Comparison of ENCODE assay signal across 8 cellular contexts in the genomic region with DNA sequence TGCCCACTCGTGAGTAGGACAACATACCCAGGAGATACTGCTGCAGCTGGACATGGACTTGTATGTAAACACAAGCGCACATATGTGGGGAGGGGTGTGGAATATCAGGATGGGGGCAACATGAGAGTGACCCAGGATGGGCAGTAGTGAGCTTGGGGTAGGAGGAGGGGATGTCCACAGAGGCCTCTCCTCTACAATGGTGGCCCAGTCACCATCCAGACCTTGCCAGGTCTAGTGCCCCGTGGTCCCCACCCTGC. TPM values are rescaled to one million over a fixed set of nuclear protein-coding genes. Genes with fewer than 3 reads are reported as not detected.
DNase-seq lines count a peak whose midpoint lies in the region; ATAC-seq, FAIRE-seq and TF ChIP-seq lines count a peak whose summit lies in the region.
"Had no signal": no experiment of that assay in that cellular context is flagged by ENCODE, and none has a peak within 500 bp of the region (broad histone marks: within the 10 kb centered on the region; RNA-seq: fewer than 3 reads in every experiment).

No MANE protein-coding gene starts in this region.

- peak overlapping the region; percentile 60 to 80 (median 74) for H3K4me3 ChIP-seq in keratinocyte (ENCODE audit: control insufficient read depth in 2 of 3, extremely low read depth in 1 of 3, insufficient read depth in 2 of 3, low read depth in 1 of 3, low read length in 3 of 3)

- peaks cover 6% of the 10 kb centered on the region for H4K20me1 ChIP-seq in keratinocyte (ENCODE audit: control insufficient read depth, extremely low read depth, insufficient read depth, low read length)

- peaks cover 6 to 7% of the 10 kb centered on the region in 2 experiments for H3K36me3 ChIP-seq in keratinocyte (ENCODE audit: control insufficient read depth in 2 of 2, extremely low read depth in 1 of 2, insufficient read depth in 2 of 2, low read length in 2 of 2)

- dilution Hi-C loops in keratinocyte (cut with MboI; ENCODE audit: extremely low pct_ligation_motif_present, low sequenced_read_pairs) = no loop called here

- peak; percentile 49 for FAIRE-seq in HTR-8/SVneo (lab: Jason Lieb, UNC)
- FAIRE-seq in keratinocyte (lab: Jason Lieb, UNC) = peak; percentile 67

- H3K4me1 ChIP-seq in keratinocyte (ENCODE audit: control insufficient read depth, extremely low read depth, insufficient read depth, low read length) = peaks cover 43% of the 10 kb centered on the region

- peak overlapping the region; percentile 79 for H3K27ac ChIP-seq in keratinocyte (ENCODE audit: control insufficient read depth, insufficient read depth, low read length)

- no peak overlapping the region for H2AFZ ChIP-seq in keratinocyte (ENCODE audit: control insufficient read depth, low read length)

- H3K9me3 Mint-ChIP-seq in activated naive CD8-positive, alpha-beta T cell treated with anti-CD3 and anti-CD28 coated beads, Interleukin-2, amount 50 U/mL, for 24 hours = no peaks in the 10 kb centered on the region
- H3K9me3 Mint-ChIP-seq in stimulated activated naive CD8-positive, alpha-beta T cell treated with anti-CD3 and anti-CD28 coated beads, Interleukin-15, amount 100 ng/mL, for 72 hours = no peaks in the 10 kb centered on the region

- peak overlapping the region; percentile 39 for H3K4me3 Mint-ChIP-seq in activated naive CD8-positive, alpha-beta T cell treated with anti-CD3 and anti-CD28 coated beads, Interleukin-2, amount 50 U/mL, for 24 hours
- H3K4me3 Mint-ChIP-seq in stimulated activated naive CD8-positive, alpha-beta T cell treated with anti-CD3 and anti-CD28 coated beads, Interleukin-15, amount 100 ng/mL, for 72 hours = peak overlapping the region; percentile 28 to 94

- no peaks in the 10 kb centered on the region for H3K27me3 ChIP-seq in keratinocyte (ENCODE audit: control insufficient read depth, extremely low read depth, insufficient read depth, low read length)

- TF ChIP-seq CTCF in keratinocyte (optimal IDR thresholded peaks at IDR 0.05 in 1 of 3, IDR thresholded peaks at IDR 0.05 in 1 of 3, conservative IDR thresholded peaks at IDR 0.05 in 1 of 3; ENCODE audit: extremely low read depth in 1 of 3, insufficient read depth in 2 of 3, low read length in 3 of 3) = no peak

- H3K4me2 ChIP-seq in keratinocyte (ENCODE audit: control insufficient read depth, extremely low read depth, insufficient read depth, low read depth, low read length) = peak overlapping the region; percentile 83

- peaks cover 7% of the 10 kb centered on the region for H3K9me1 ChIP-seq in keratinocyte (ENCODE audit: control insufficient read depth, extremely low read depth, insufficient read depth, low read length)

- peaks cover 2% of the 10 kb centered on the region for H3K27me3 Mint-ChIP-seq in activated naive CD8-positive, alpha-beta T cell treated with anti-CD3 and anti-CD28 coated beads, Interleukin-2, amount 50 U/mL, for 24 hours
- H3K27me3 Mint-ChIP-seq in stimulated activated naive CD8-positive, alpha-beta T cell treated with anti-CD3 and anti-CD28 coated beads, Interleukin-15, amount 100 ng/mL, for 72 hours = peaks cover 15% of the 10 kb centered on the region

- DNase-seq in HTR-8/SVneo (ENCODE audit: insufficient read length, low spot score) (no peak), keratinocyte (ENCODE audit: low read depth, low spot score) (no peak), H4 (ENCODE audit: low spot score) (no peak), NCI-H1436 treated with DMSO at 0.1 percent for 48 hours (lab: John Stamatoyannopoulos, UW) (no peak)
- DNase-seq in activated naive CD8-positive, alpha-beta T cell treated with anti-CD3 and anti-CD28 coated beads, Interleukin-2, amount 50 U/mL, for 24 hours = no peak
- no peak for DNase-seq in stimulated activated naive CD8-positive, alpha-beta T cell treated with anti-CD3 and anti-CD28 coated beads, Interleukin-15, amount 100 ng/mL, for 72 hours
- DNase-seq: activated CD4-positive, CD25-positive, alpha-beta regulatory T cell treated with anti-CD3 and anti-CD28 coated beads, Interleukin-2, amount 50 U/mL, for 72 hours had no signal

- ATAC-seq in activated naive CD8-positive, alpha-beta T cell treated with anti-CD3 and anti-CD28 coated beads, Interleukin-2, amount 50 U/mL, for 24 hours = no peak
- ATAC-seq in stimulated activated naive CD8-positive, alpha-beta T cell treated with anti-CD3 and anti-CD28 coated beads, Interleukin-15, amount 100 ng/mL, for 72 hours = no peak
- no peak for ATAC-seq in GM18502 (IDR thresholded peaks at IDR 0.05; ENCODE audit: poor library complexity, unreplicated experiment)

- peaks cover 14% of the 10 kb centered on the region for H3K79me2 ChIP-seq in keratinocyte (ENCODE audit: control insufficient read depth, insufficient read depth, low read length)

- H3K4me1 Mint-ChIP-seq in activated naive CD8-positive, alpha-beta T cell treated with anti-CD3 and anti-CD28 coated beads, Interleukin-2, amount 50 U/mL, for 24 hours = peaks cover 5% of the 10 kb centered on the region
- peaks cover 21% of the 10 kb centered on the region for H3K4me1 Mint-ChIP-seq in stimulated activated naive CD8-positive, alpha-beta T cell treated with anti-CD3 and anti-CD28 coated beads, Interleukin-15, amount 100 ng/mL, for 72 hours

- H3K9me3 ChIP-seq in keratinocyte (ENCODE audit: control insufficient read depth, low read depth, low read length) = no peaks in the 10 kb centered on the region

- H3K36me3 Mint-ChIP-seq in activated naive CD8-positive, alpha-beta T cell treated with anti-CD3 and anti-CD28 coated beads, Interleukin-2, amount 50 U/mL, for 24 hours (ENCODE audit: low read depth) = peaks cover 6% of the 10 kb centered on the region

- peak overlapping the region; percentile 79 for H3K9ac ChIP-seq in keratinocyte (ENCODE audit: control insufficient read depth, extremely low read depth, insufficient read depth, low read length)

- H3K27ac Mint-ChIP-seq in activated naive CD8-positive, alpha-beta T cell treated with anti-CD3 and anti-CD28 coated beads, Interleukin-2, amount 50 U/mL, for 24 hours = no peak overlapping the region
- no peak overlapping the region for H3K27ac Mint-ChIP-seq in stimulated activated naive CD8-positive, alpha-beta T cell treated with anti-CD3 and anti-CD28 coated beads, Interleukin-15, amount 100 ng/mL, for 72 hours

RNA-seq across cellular contexts. Expression of gene ZBTB47, which starts 0.3 kb away (rescaled TPM):
- polyA plus RNA-seq in keratinocyte = 5.1 to 10.6 TPM (median 8.0 TPM) in 3 replicates
- 1.1 TPM for polyA plus RNA-seq in keratinocyte (2011; ENCODE audit: low read depth)
- 6.1 and 10.8 TPM in 2 replicates for polyA plus RNA-seq in keratinocyte (2011; cell fraction: cytosol; rRNA removed)
- 15.9 and 20.9 TPM in 2 replicates for polyA plus RNA-seq in keratinocyte (2011; cell fraction: nucleus; rRNA removed)
- polyA plus RNA-seq in keratinocyte (2012; ENCODE audit: low replicate concordance) = 4.6 and 8.5 TPM in 2 replicates
- 9.9 to 20.0 TPM (median 18.4 TPM) in 3 replicates for polyA minus RNA-seq in keratinocyte
- polyA minus RNA-seq in keratinocyte (2011; cell fraction: cytosol; rRNA and poly(A)+ RNA removed) = 15.2 TPM
- polyA minus RNA-seq in keratinocyte (2011; cell fraction: nucleus; rRNA and poly(A)+ RNA removed) = 13.5 and 13.7 TPM in 2 replicates
- total RNA-seq in H4 (2014; rRNA removed; shearing (Covaris generic)) = 1.9 and 3.8 TPM in 2 replicates

RNA-seq across cellular contexts. Expression of gene KLHL40, which starts 32.1 kb away (rescaled TPM):
- polyA plus RNA-seq in keratinocyte = not detected in 3 replicates
- polyA plus RNA-seq in keratinocyte (2011; ENCODE audit: low read depth) = not detected
- not detected in 2 replicates for polyA plus RNA-seq in keratinocyte (2011; cell fraction: cytosol; rRNA removed)
- polyA plus RNA-seq in keratinocyte (2011; cell fraction: nucleus; rRNA removed) = not detected in 2 replicates
- not detected in 2 replicates for polyA plus RNA-seq in keratinocyte (2012; ENCODE audit: low replicate concordance)
- polyA minus RNA-seq in keratinocyte = not detected in 3 replicates
- not detected for polyA minus RNA-seq in keratinocyte (2011; cell fraction: cytosol; rRNA and poly(A)+ RNA removed)
- polyA minus RNA-seq in keratinocyte (2011; cell fraction: nucleus; rRNA and poly(A)+ RNA removed) = not detected in 2 replicates
- not detected in 2 replicates for total RNA-seq in H4 (2014; rRNA removed; shearing (Covaris generic))

RNA-seq across cellular contexts. Expression of gene HHATL, which starts 49.4 kb away (rescaled TPM):
- not detected in 3 replicates for polyA plus RNA-seq in keratinocyte
- not detected for polyA plus RNA-seq in keratinocyte (2011; ENCODE audit: low read depth)
- polyA plus RNA-seq in keratinocyte (2011; cell fraction: cytosol; rRNA removed) = 0.17 TPM in 1 of 2 replicates, not detected in the other
- not detected in 2 replicates for polyA plus RNA-seq in keratinocyte (2011; cell fraction: nucleus; rRNA removed)
- not detected in 2 replicates for polyA plus RNA-seq in keratinocyte (2012; ENCODE audit: low replicate concordance)
- not detected in 3 replicates for polyA minus RNA-seq in keratinocyte
- polyA minus RNA-seq in keratinocyte (2011; cell fraction: cytosol; rRNA and poly(A)+ RNA removed) = not detected
- not detected in 2 replicates for polyA minus RNA-seq in keratinocyte (2011; cell fraction: nucleus; rRNA and poly(A)+ RNA removed)
- not detected in 2 replicates for total RNA-seq in H4 (2014; rRNA removed; shearing (Covaris generic))

RNA-seq across cellular contexts. Expression of gene NKTR, which starts 52.7 kb away (rescaled TPM):
- polyA plus RNA-seq in keratinocyte = 15.2 to 38.6 TPM (median 25.3 TPM) in 3 replicates
- 129 TPM for polyA plus RNA-seq in keratinocyte (2011; ENCODE audit: low read depth)
- 4.2 and 7.9 TPM in 2 replicates for polyA plus RNA-seq in keratinocyte (2011; cell fraction: cytosol; rRNA removed)
- polyA plus RNA-seq in keratinocyte (2011; cell fraction: nucleus; rRNA removed) = 83.0 and 110 TPM in 2 replicates
- 11.3 and 17.9 TPM in 2 replicates for polyA plus RNA-seq in keratinocyte (2012; ENCODE audit: low replicate concordance)
- 4.1 to 41.1 TPM (median 10.5 TPM) in 3 replicates for polyA minus RNA-seq in keratinocyte
- polyA minus RNA-seq in keratinocyte (2011; cell fraction: cytosol; rRNA and poly(A)+ RNA removed) = 6.3 TPM
- polyA minus RNA-seq in keratinocyte (2011; cell fraction: nucleus; rRNA and poly(A)+ RNA removed) = 50.2 and 87.6 TPM in 2 replicates
- total RNA-seq in H4 (2014; rRNA removed; shearing (Covaris generic)) = 3.8 and 6.2 TPM in 2 replicates
